8 cellular contexts compared by ENCODE assay signal in genomic region chr14:77979666-77980351, GRCh38.
DNase-seq lines count a peak whose midpoint lies in the region; ATAC-seq and TF ChIP-seq lines count a peak whose summit lies in the region.

No MANE protein-coding gene starts in this region.

- H3K4me1 ChIP-seq in DND-41 (ENCODE audit: insufficient read depth, low read length) (peaks cover 6% of the 10 kb centered on the region), neural progenitor cell (peaks cover 13% of the 10 kb centered on the region)

- in situ Hi-C loops in astrocyte of the spinal cord (cut with HindIII; ENCODE audit: low sequenced_read_pairs): no loop called here

- H2AFZ ChIP-seq in DND-41 (ENCODE audit: low read depth, low read length) (no peak overlapping the region), neural progenitor cell (replicated peaks) (no peak overlapping the region)

- H3K4me2 ChIP-seq in DND-41 (ENCODE audit: insufficient read depth, low read length): no peak overlapping the region
- H3K4me2 ChIP-seq in neural progenitor cell: peak overlapping the region; percentile 93

- H3F3A ChIP-seq in neural progenitor cell (ENCODE audit: low read depth): peaks cover 9% of the 10 kb centered on the region

- H4K20me1 ChIP-seq in DND-41 (ENCODE audit: insufficient read depth, low read length) (no peaks in the 10 kb centered on the region), neural progenitor cell (ENCODE audit: low read depth) (no peaks in the 10 kb centered on the region)

- H3K9me3 ChIP-seq in DND-41 (ENCODE audit: insufficient read depth, low read length, severe bottlenecking) (no peaks in the 10 kb centered on the region), neural progenitor cell (ENCODE audit: low read depth) (no peaks in the 10 kb centered on the region)

- H3K9ac ChIP-seq in DND-41 (ENCODE audit: low read depth, low read length) (no peak overlapping the region), neural progenitor cell (no peak overlapping the region)

- DNase-seq in DND-41 (peak; percentile 27), HFF-Myc (ENCODE audit: extremely low read depth, low read depth) (peak; percentile 52), astrocyte of the spinal cord (ENCODE audit: low read depth, low spot score) (peak; percentile 50), neural progenitor cell (ENCODE audit: low spot score) (peak; percentile 64), NCI-H2227 treated with DMSO at 0.1 percent for 48 hours (lab: John Stamatoyannopoulos, UW) (no peak), NCI-H2171 treated with DMSO at 0.1 percent for 48 hours (lab: John Stamatoyannopoulos, UW) (no peak), DMS153 treated with DMSO at 0.1 percent for 48 hours (lab: John Stamatoyannopoulos, UW; ENCODE audit: unreplicated experiment) (no peak)
- DNase-seq in stimulated activated CD4-positive, alpha-beta T cell treated with anti-CD3 and anti-CD28 coated beads, Interleukin-12 subunit alpha, Interleukin-12 subunit beta, amount 100 ng/mL, for 4 hours: no peak

- H3K36me3 ChIP-seq in DND-41 (ENCODE audit: insufficient read depth, low read length) (no peaks in the 10 kb centered on the region), neural progenitor cell (no peaks in the 10 kb centered on the region)

- H3K27ac Mint-ChIP-seq in neural progenitor cell: no peak overlapping the region

- H3K4me3 Mint-ChIP-seq in neural progenitor cell: peak overlapping the region; percentile 13

- H3K9me3 Mint-ChIP-seq in neural progenitor cell: peaks cover 3% of the 10 kb centered on the region

- H3K36me3 Mint-ChIP-seq in neural progenitor cell: no peaks in the 10 kb centered on the region

- ATAC-seq in DND-41 (ENCODE audit: insufficient read depth, low read depth): peak; percentile 72

- H3K27ac ChIP-seq in DND-41 (ENCODE audit: low read length): no peak overlapping the region
- no peak overlapping the region for H3K27ac ChIP-seq in neural progenitor cell

- H3K27me3 ChIP-seq in DND-41 (ENCODE audit: insufficient read depth, low read length, poor library complexity) (no peaks in the 10 kb centered on the region), neural progenitor cell (peaks cover 22% of the 10 kb centered on the region)

- peaks cover 16% of the 10 kb centered on the region for H3K27me3 Mint-ChIP-seq in neural progenitor cell (ENCODE audit: insufficient read depth, low read depth)

- no peaks in the 10 kb centered on the region for H3K79me2 ChIP-seq in DND-41 (ENCODE audit: insufficient read depth, low read length)
- no peaks in the 10 kb centered on the region for H3K79me2 ChIP-seq in neural progenitor cell (ENCODE audit: low read depth)

- H3K4me3 ChIP-seq in DND-41 (ENCODE audit: low read depth in 1 of 2, low read length in 2 of 2) (no peak overlapping the region), HFF-Myc (replicated peaks; ENCODE audit: low read depth, low read length) (no peak overlapping the region), astrocyte of the spinal cord (ENCODE audit: low read depth, low read length) (no peak overlapping the region), neural progenitor cell (no peak overlapping the region)

- TF ChIP-seq CTCF in DND-41 (IDR thresholded peaks at IDR 0.05; ENCODE audit: borderline replicate concordance, extremely low read depth, low read length, poor library complexity, severe bottlenecking) (peak; percentile 43), HFF-Myc (IDR thresholded peaks at IDR 0.05; ENCODE audit: low read depth, low read length, missing control alignments) (peak; percentile 46), astrocyte of the spinal cord (IDR thresholded peaks at IDR 0.05; ENCODE audit: low read depth, low read length) (no peak), neural progenitor cell (IDR thresholded peaks at IDR 0.05) (peak; percentile 48)

- peaks cover 12% of the 10 kb centered on the region for H3K4me1 Mint-ChIP-seq in neural progenitor cell

Comparison
In these comparisons a context has a peak if more than half of its experiments do, and no peak if none do; other contexts are left out.
1. DNase-seq: peak in DND-41 (single experiment), HFF-Myc (single experiment), astrocyte of the spinal cord (single experiment) and neural progenitor cell (single experiment); none in NCI-H2227 treated with DMSO at 0.1 percent for 48 hours (single experiment), stimulated activated CD4-positive, alpha-beta T cell treated with anti-CD3 and anti-CD28 coated beads, Interleukin-12 subunit alpha, Interleukin-12 subunit beta, amount 100 ng/mL, for 4 hours (single experiment), NCI-H2171 treated with DMSO at 0.1 percent for 48 hours (single experiment) and DMS153 treated with DMSO at 0.1 percent for 48 hours (single experiment).